ENCODE assay signal across 8 cellular contexts in genomic region chr10:12710594-12711343, GRCh38.
DNase-seq lines count a peak whose midpoint lies in the region; ATAC-seq lines count a peak whose summit lies in the region.

No MANE protein-coding gene starts in this region.

- DNase-seq in GDM1 (lab: John Stamatoyannopoulos, UW): peak; percentile 57
- peak; percentile 61 for DNase-seq in NCI-H226
- DNase-seq in activated CD4-positive, CD25-positive, alpha-beta regulatory T cell treated with anti-CD3 and anti-CD28 coated beads, Interleukin-2, amount 50 U/mL, for 72 hours: peak; percentile 81
- peak; percentile 59 for DNase-seq in central memory CD4-positive, alpha-beta T cell
- DNase-seq in left colon: peak; percentile 57 to 78
- DNase-seq in stimulated activated CD4-positive, alpha-beta T cell treated with anti-CD3 and anti-CD28 coated beads, Interleukin-2, amount 100 ng/mL, for 4 hours (ENCODE audit: low read depth): peak; percentile 59

- intact Hi-C loops in left colon (cut with DNase I, micrococcal nuclease): loop anchor here in 1 of 2 donors (5.0 kb wide), 1 partner anchor 443 kb away; no protein-coding TSS in a partner anchor

- ATAC-seq in HG02852 (IDR thresholded peaks at IDR 0.05; ENCODE audit: unreplicated experiment) (peak; percentile 80), left colon (peak; percentile 72), HG03196 (IDR thresholded peaks at IDR 0.05; ENCODE audit: unreplicated experiment) (no peak)
